14 cellular contexts compared by ENCODE assay signal in genomic region chr11:122045181-122045586, GRCh38.
DNase-seq lines count a peak whose midpoint lies in the region; ATAC-seq and TF ChIP-seq lines count a peak whose summit lies in the region.
"Had no signal": no experiment of that assay in that cellular context is flagged by ENCODE, and none has a peak within 500 bp of the region (broad histone marks: within the 10 kb centered on the region; RNA-seq: fewer than 3 reads in every experiment).

No MANE protein-coding gene starts in this region.

- no peaks in the 10 kb centered on the region for H3F3A ChIP-seq in PC-3 (ENCODE audit: low read length, unreplicated experiment)

- no peaks in the 10 kb centered on the region for H3K9me2 ChIP-seq in PC-3 (replicated peaks; ENCODE audit: low read length)

- intact Hi-C loops in PC-3 (cut with micrococcal nuclease), result no loop called here

- H3K4me1 ChIP-seq in PC-3 (ENCODE audit: insufficient read depth, low read length), result peaks cover 41% of the 10 kb centered on the region

- no peaks in the 10 kb centered on the region for H3K27me3 ChIP-seq in PC-3 (ENCODE audit: low read length)

- peak overlapping the region; percentile 80 for H3K27ac ChIP-seq in PC-3 (ENCODE audit: low read length)

- H3K4me3 ChIP-seq in AG10803 (ENCODE audit: low read length), result no peak overlapping the region
- no peak overlapping the region for H3K4me3 ChIP-seq in PC-3 (ENCODE audit: low read length)
- no peak overlapping the region for H3K4me3 ChIP-seq in choroid plexus epithelial cell (ENCODE audit: low read depth, low read length)

- H3K9ac ChIP-seq in PC-3 (ENCODE audit: low read length), result peak overlapping the region; percentile 2; the same call in 1 of the 2 replicates

- CTCF ChIA-PET in PC-3 (lab: Charles Lee), result no interaction called here

- no peaks in the 10 kb centered on the region for H3K36me3 ChIP-seq in PC-3 (ENCODE audit: low read depth, low read length)

- no peaks in the 10 kb centered on the region for H3K9me3 ChIP-seq in PC-3 (ENCODE audit: low read length)

- H3K4me2 ChIP-seq in PC-3 (ENCODE audit: low read length), result 0 out of 2 replicates have a peak overlapping the region, but pooled peaks have one; percentile 7

- no TSS peak for BruUV-seq in PC-3 (replicated peaks; lab: Mats Ljungman, UMichigan)

- no peaks in the 10 kb centered on the region for H3K79me2 ChIP-seq in PC-3 (ENCODE audit: low read length)

- POLR2A ChIA-PET in PC-3 (lab: Charles Lee; ENCODE audit: unreplicated experiment), result interaction anchor here (0.5 to 0.7 kb wide), 6 partner anchors 11 to 299 kb away, joined by 3 to 29 read pairs (median 8); no protein-coding TSS in a partner anchor

- H4K20me1 ChIP-seq in PC-3 (ENCODE audit: low read length), result no peaks in the 10 kb centered on the region

- DNase-seq in AG10803 (ENCODE audit: low read depth) (peak; percentile 86), PC-3 (peak; percentile 92), choroid plexus epithelial cell (ENCODE audit: low read depth) (peak; percentile 64), left kidney (ENCODE audit: low read depth, low spot score) (peak; percentile 8), GM20000 (ENCODE audit: low spot score) (no peak), NCI-H524 (lab: John Stamatoyannopoulos, UW) (no peak)
- DNase-seq in stimulated activated naive CD4-positive, alpha-beta T cell (lab: John Stamatoyannopoulos, UW), result no peak
- DNase-seq: activated CD4-positive, alpha-beta T cell treated with anti-CD3 and anti-CD28 coated beads, Interleukin-2, amount 50 U/mL, for 4 hours; activated gamma-delta T cell treated with Interleukin-2 at 50 U/mL for 16 hours; C1 segment of cervical spinal cord; hypothalamus; NCI-H82; T-cell had no signal

- ATAC-seq in PC-3 (peak; percentile 76), HG03097 (IDR thresholded peaks at IDR 0.05; ENCODE audit: low FRiP score, unreplicated experiment) (no peak)
- ATAC-seq: T-cell had no signal

- H2AFZ ChIP-seq in PC-3 (ENCODE audit: low read length), result no peak overlapping the region

- TF ChIP-seq CTCF in AG10803 (conservative IDR thresholded peaks at IDR 0.05; ENCODE audit: low read length), result no peak
- TF ChIP-seq CTCF in PC-3 (conservative IDR thresholded peaks at IDR 0.05; ENCODE audit: low read depth, low read length), result no peak
- no peak for TF ChIP-seq CTCF in choroid plexus epithelial cell (conservative IDR thresholded peaks at IDR 0.05; ENCODE audit: low read depth, low read length)
- TF ChIP-seq CTCF in GM20000 (IDR thresholded peaks at IDR 0.05; ENCODE audit: extremely low read depth, missing control alignments), result no peak

Comparison
In these comparisons a context has a peak if more than half of its experiments do, and no peak if none do; other contexts are left out.
1. DNase-seq: peak in AG10803 (single experiment), PC-3 (single experiment), choroid plexus epithelial cell (single experiment) and left kidney (single experiment); none in GM20000 (single experiment), NCI-H524 (0 of 2) and stimulated activated naive CD4-positive, alpha-beta T cell (0 of 6).